ENCODE assay signal across 9 cellular contexts in genomic region chr6:68087399-68088133, GRCh38.
DNase-seq lines count a peak whose midpoint lies in the region; ATAC-seq and TF ChIP-seq lines count a peak whose summit lies in the region.
"Had no signal": no experiment of that assay in that cellular context is flagged by ENCODE, and none has a peak within 500 bp of the region (broad histone marks: within the 10 kb centered on the region; RNA-seq: fewer than 3 reads in every experiment).

No MANE protein-coding gene starts in this region.

- H3K27ac ChIP-seq in left lung, result peak overlapping the region in 1 of 2 donors; percentile 16
- no peak overlapping the region for H3K27ac ChIP-seq in Peyer's patch
- no peak overlapping the region for H3K27ac ChIP-seq in effector memory CD4-positive, alpha-beta T cell (ENCODE audit: insufficient read depth, low read length, poor library complexity, severe bottlenecking)

- H3K9me3 Mint-ChIP-seq in activated naive CD4-positive, alpha-beta T cell treated with anti-CD3 and anti-CD28 coated beads, Interleukin-2, amount 50 U/mL, for 72 hours, result peaks cover 12 to 18% of the 10 kb centered on the region in 2 donors

- no peaks in the 10 kb centered on the region for H3K36me3 Mint-ChIP-seq in activated naive CD4-positive, alpha-beta T cell treated with anti-CD3 and anti-CD28 coated beads, Interleukin-2, amount 50 U/mL, for 72 hours

- H3K4me3 ChIP-seq in left lung (no peak overlapping the region), Peyer's patch (no peak overlapping the region)
- no peak overlapping the region for H3K4me3 ChIP-seq in effector memory CD4-positive, alpha-beta T cell (ENCODE audit: insufficient read depth, low read depth, low read length, poor library complexity, severe bottlenecking)

- H3K9me3 ChIP-seq in left lung, result peaks cover 0 to 7% of the 10 kb centered on the region in 2 donors
- no peaks in the 10 kb centered on the region for H3K9me3 ChIP-seq in Peyer's patch
- H3K9me3 ChIP-seq in effector memory CD4-positive, alpha-beta T cell (ENCODE audit: control insufficient read depth, low read length), result no peaks in the 10 kb centered on the region

- H3K36me3 ChIP-seq in left lung, result no peaks in the 10 kb centered on the region
- H3K36me3 ChIP-seq in Peyer's patch, result no peaks in the 10 kb centered on the region
- no peaks in the 10 kb centered on the region for H3K36me3 ChIP-seq in effector memory CD4-positive, alpha-beta T cell (ENCODE audit: control insufficient read depth, insufficient read depth, low read length)

- H3K27me3 ChIP-seq in left lung (no peaks in the 10 kb centered on the region), Peyer's patch (no peaks in the 10 kb centered on the region)
- no peaks in the 10 kb centered on the region for H3K27me3 ChIP-seq in effector memory CD4-positive, alpha-beta T cell (replicated peaks; ENCODE audit: control insufficient read depth, insufficient read depth, low read length, poor library complexity, severe bottlenecking)

- ATAC-seq in GM18868 (IDR thresholded peaks at IDR 0.05; ENCODE audit: unreplicated experiment), result peak; percentile 92
- ATAC-seq in HG02642 (IDR thresholded peaks at IDR 0.05; ENCODE audit: poor library complexity, unreplicated experiment), result peak; percentile 91
- peak; percentile 74 for ATAC-seq in left lung
- no peak for ATAC-seq in activated naive CD4-positive, alpha-beta T cell treated with anti-CD3 and anti-CD28 coated beads, Interleukin-2, amount 50 U/mL, for 72 hours
- no peak for ATAC-seq in SK-N-SH treated with all-trans-retinoic acid at 6 μM for 48 hours

- TF ChIP-seq POLR2A in Peyer's patch (IDR thresholded peaks at IDR 0.05), result no peak

- no peak for TF ChIP-seq CTCF in left lung (IDR thresholded peaks at IDR 0.05)
- TF ChIP-seq CTCF in Peyer's patch (IDR thresholded peaks at IDR 0.05), result no peak

- DNase-seq in M059J (ENCODE audit: low read depth) (peak; percentile 67), left lung (no peak), Peyer's patch (no peak)
- no peak for DNase-seq in activated naive CD4-positive, alpha-beta T cell treated with anti-CD3 and anti-CD28 coated beads, Interleukin-2, amount 50 U/mL, for 72 hours (ENCODE audit: low spot score in 2 of 2)
- no peak for DNase-seq in effector memory CD4-positive, alpha-beta T cell
- DNase-seq: SW 1271 had no signal

- intact Hi-C loops in left lung (cut with DNase I), result no loop called here

- H3K27ac Mint-ChIP-seq in activated naive CD4-positive, alpha-beta T cell treated with anti-CD3 and anti-CD28 coated beads, Interleukin-2, amount 50 U/mL, for 72 hours, result no peak overlapping the region

- H3K4me1 ChIP-seq in left lung, result no peaks in the 10 kb centered on the region
- H3K4me1 ChIP-seq in Peyer's patch, result no peaks in the 10 kb centered on the region
- no peaks in the 10 kb centered on the region for H3K4me1 ChIP-seq in effector memory CD4-positive, alpha-beta T cell (ENCODE audit: control insufficient read depth, insufficient read depth, low read length, poor library complexity, severe bottlenecking)

TF ChIP-seq in SK-N-SH treated with all-trans-retinoic acid at 6 μM for 48 hours, 23 proteins besides CTCF, POLR2A, EP300 and RAD21:
- TF ChIP-seq, protein P1, sequence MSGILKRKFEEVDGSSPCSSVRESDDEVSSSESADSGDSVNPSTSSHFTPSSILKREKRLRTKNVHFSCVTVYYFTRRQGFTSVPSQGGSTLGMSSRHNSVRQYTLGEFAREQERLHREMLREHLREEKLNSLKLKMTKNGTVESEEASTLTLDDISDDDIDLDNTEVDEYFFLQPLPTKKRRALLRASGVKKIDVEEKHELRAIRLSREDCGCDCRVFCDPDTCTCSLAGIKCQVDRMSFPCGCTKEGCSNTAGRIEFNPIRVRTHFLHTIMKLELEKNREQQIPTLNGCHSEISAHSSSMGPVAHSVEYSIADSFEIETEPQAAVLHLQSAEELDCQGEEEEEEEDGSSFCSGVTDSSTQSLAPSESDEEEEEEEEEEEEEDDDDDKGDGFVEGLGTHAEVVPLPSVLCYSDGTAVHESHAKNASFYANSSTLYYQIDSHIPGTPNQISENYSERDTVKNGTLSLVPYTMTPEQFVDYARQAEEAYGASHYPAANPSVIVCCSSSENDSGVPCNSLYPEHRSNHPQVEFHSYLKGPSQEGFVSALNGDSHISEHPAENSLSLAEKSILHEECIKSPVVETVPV (CRISPR knock-in tag; IDR thresholded peaks at IDR 0.05), result no peak
- TF ChIP-seq CSDC2 (CRISPR knock-in tag; IDR thresholded peaks at IDR 0.05) (no peak), ZFP3 (CRISPR knock-in tag; IDR thresholded peaks at IDR 0.05) (no peak), ARNTL (CRISPR knock-in tag; IDR thresholded peaks at IDR 0.05; ENCODE audit: borderline replicate concordance, low read depth) (no peak), TCF4 (CRISPR knock-in tag; IDR thresholded peaks at IDR 0.05; ENCODE audit: borderline replicate concordance) (no peak), PPARA (CRISPR knock-in tag; IDR thresholded peaks at IDR 0.05; ENCODE audit: borderline replicate concordance) (no peak), RARB (CRISPR knock-in tag; IDR thresholded peaks at IDR 0.05) (no peak)
- TF ChIP-seq, protein P2, sequence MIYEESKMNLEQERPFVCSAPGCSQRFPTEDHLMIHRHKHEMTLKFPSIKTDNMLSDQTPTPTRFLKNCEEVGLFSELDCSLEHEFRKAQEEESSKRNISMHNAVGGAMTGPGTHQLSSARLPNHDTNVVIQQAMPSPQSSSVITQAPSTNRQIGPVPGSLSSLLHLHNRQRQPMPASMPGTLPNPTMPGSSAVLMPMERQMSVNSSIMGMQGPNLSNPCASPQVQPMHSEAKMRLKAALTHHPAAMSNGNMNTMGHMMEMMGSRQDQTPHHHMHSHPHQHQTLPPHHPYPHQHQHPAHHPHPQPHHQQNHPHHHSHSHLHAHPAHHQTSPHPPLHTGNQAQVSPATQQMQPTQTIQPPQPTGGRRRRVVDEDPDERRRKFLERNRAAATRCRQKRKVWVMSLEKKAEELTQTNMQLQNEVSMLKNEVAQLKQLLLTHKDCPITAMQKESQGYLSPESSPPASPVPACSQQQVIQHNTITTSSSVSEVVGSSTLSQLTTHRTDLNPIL (CRISPR knock-in tag; IDR thresholded peaks at IDR 0.05; ENCODE audit: low read depth), result no peak
- TF ChIP-seq, protein P3, sequence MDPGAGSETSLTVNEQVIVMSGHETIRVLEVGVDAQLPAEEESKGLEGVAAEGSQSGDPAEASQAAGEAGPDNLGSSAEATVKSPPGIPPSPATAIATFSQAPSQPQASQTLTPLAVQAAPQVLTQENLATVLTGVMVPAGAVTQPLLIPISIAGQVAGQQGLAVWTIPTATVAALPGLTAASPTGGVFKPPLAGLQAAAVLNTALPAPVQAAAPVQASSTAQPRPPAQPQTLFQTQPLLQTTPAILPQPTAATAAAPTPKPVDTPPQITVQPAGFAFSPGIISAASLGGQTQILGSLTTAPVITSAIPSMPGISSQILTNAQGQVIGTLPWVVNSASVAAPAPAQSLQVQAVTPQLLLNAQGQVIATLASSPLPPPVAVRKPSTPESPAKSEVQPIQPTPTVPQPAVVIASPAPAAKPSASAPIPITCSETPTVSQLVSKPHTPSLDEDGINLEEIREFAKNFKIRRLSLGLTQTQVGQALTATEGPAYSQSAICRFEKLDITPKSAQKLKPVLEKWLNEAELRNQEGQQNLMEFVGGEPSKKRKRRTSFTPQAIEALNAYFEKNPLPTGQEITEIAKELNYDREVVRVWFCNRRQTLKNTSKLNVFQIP (CRISPR knock-in tag; IDR thresholded peaks at IDR 0.05; ENCODE audit: borderline replicate concordance, low read depth), result no peak

Comparison
In these comparisons a context has a peak if more than half of its experiments do, and no peak if none do; other contexts are left out.
1. ATAC-seq: peak in GM18868 (single experiment), HG02642 (single experiment) and left lung (single experiment); none in activated naive CD4-positive, alpha-beta T cell treated with anti-CD3 and anti-CD28 coated beads, Interleukin-2, amount 50 U/mL, for 72 hours (0 of 2) and SK-N-SH treated with all-trans-retinoic acid at 6 μM for 48 hours (single experiment).